ENCODE assay signal across 13 cellular contexts in genomic region chr19:34493649-34494044, GRCh38. TPM values are rescaled to one million over a fixed set of nuclear protein-coding genes. Genes with fewer than 3 reads are reported as not detected.
DNase-seq lines count a peak whose midpoint lies in the region; ATAC-seq and TF ChIP-seq lines count a peak whose summit lies in the region.
"Had no signal": no experiment of that assay in that cellular context is flagged by ENCODE, and none has a peak within 500 bp of the region (broad histone marks: within the 10 kb centered on the region; RNA-seq: fewer than 3 reads in every experiment).

No MANE protein-coding gene starts in this region.

- intact Hi-C loops in cardiac septum (cut with DNase I) = no loop called here
- intact Hi-C loops in heart right ventricle (cut with DNase I) = no loop called here
- intact Hi-C loops in posterior vena cava (cut with DNase I) = no loop called here
- intact Hi-C loops in colonic mucosa (cut with DNase I) = no loop called here

- ATAC-seq in heart right ventricle (no peak), GM21717 (IDR thresholded peaks at IDR 0.05; ENCODE audit: unreplicated experiment) (no peak)
- ATAC-seq: CD8-positive, alpha-beta T cell had no signal

- no peaks in the 10 kb centered on the region for H3K4me1 ChIP-seq in heart right ventricle
- no peaks in the 10 kb centered on the region for H3K4me1 ChIP-seq in colonic mucosa

- H3K9me3 Mint-ChIP-seq in chondrocyte (ENCODE audit: low read depth) (no peaks in the 10 kb centered on the region), mesothelial cell of epicardium (no peaks in the 10 kb centered on the region)
- H3K9me3 Mint-ChIP-seq: CD8-positive, alpha-beta T cell; H9 had no signal

- no peaks in the 10 kb centered on the region for H3K27me3 ChIP-seq in heart right ventricle
- H3K27me3 ChIP-seq in colonic mucosa = no peaks in the 10 kb centered on the region
- H3K27me3 ChIP-seq: BLaER1 treated with 17β-estradiol and CSF1 and Interleukin-3, amounts not matched to agents 10 nM and 100 nM had no signal

- TF ChIP-seq CTCF in heart right ventricle (IDR thresholded peaks at IDR 0.05) (no peak), chondrocyte (IDR thresholded peaks at IDR 0.05) (no peak), colonic mucosa (IDR thresholded peaks at IDR 0.05) (no peak), mesothelial cell of epicardium (IDR thresholded peaks at IDR 0.05; ENCODE audit: unreplicated experiment) (no peak)

- H3K9ac ChIP-seq in colonic mucosa (ENCODE audit: low read depth in 2 of 2, low read length in 2 of 2) = no peak overlapping the region

- H3K4me1 Mint-ChIP-seq in chondrocyte (ENCODE audit: low read depth) = no peaks in the 10 kb centered on the region
- no peaks in the 10 kb centered on the region for H3K4me1 Mint-ChIP-seq in mesothelial cell of epicardium
- H3K4me1 Mint-ChIP-seq: B cell, H9 had no signal

- no peak overlapping the region for H3K27ac ChIP-seq in heart right ventricle
- no peak overlapping the region for H3K27ac ChIP-seq in colonic mucosa
- H3K27ac ChIP-seq: BLaER1 treated with 17β-estradiol and CSF1 and Interleukin-3, amounts not matched to agents 10 nM and 100 nM had no signal

- no peak overlapping the region for H3K4me3 Mint-ChIP-seq in chondrocyte (ENCODE audit: unreplicated experiment)
- no peak overlapping the region for H3K4me3 Mint-ChIP-seq in mesothelial cell of epicardium
- H3K4me3 Mint-ChIP-seq: B cell; CD8-positive, alpha-beta T cell; H9 had no signal

- H3K36me3 Mint-ChIP-seq in chondrocyte (ENCODE audit: low read depth) = peaks cover 26% of the 10 kb centered on the region
- H3K36me3 Mint-ChIP-seq in mesothelial cell of epicardium = peaks cover 34% of the 10 kb centered on the region
- H3K36me3 Mint-ChIP-seq: CD8-positive, alpha-beta T cell had no signal

- no peaks in the 10 kb centered on the region for H3K9me3 ChIP-seq in heart right ventricle
- H3K9me3 ChIP-seq in colonic mucosa = no peaks in the 10 kb centered on the region
- H3K9me3 ChIP-seq: BLaER1 treated with 17β-estradiol and CSF1 and Interleukin-3, amounts not matched to agents 10 nM and 100 nM had no signal

- peaks cover 0 to 94% (median 48%) of the 10 kb centered on the region in 9 donors for H3K36me3 ChIP-seq in heart right ventricle
- no peaks in the 10 kb centered on the region for H3K36me3 ChIP-seq in colonic mucosa

- no peak overlapping the region for H3K4me3 ChIP-seq in heart right ventricle
- H3K4me3 ChIP-seq in colonic mucosa = no peak overlapping the region
- H3K4me3 ChIP-seq: BLaER1 treated with 17β-estradiol and CSF1 and Interleukin-3, amounts not matched to agents 10 nM and 100 nM had no signal

- no peaks in the 10 kb centered on the region for H3K27me3 Mint-ChIP-seq in chondrocyte (ENCODE audit: low read depth)
- no peaks in the 10 kb centered on the region for H3K27me3 Mint-ChIP-seq in mesothelial cell of epicardium (ENCODE audit: low read depth)
- H3K27me3 Mint-ChIP-seq: B cell, IgD-negative memory B cell had no signal

- DNase-seq in cardiac septum (ENCODE audit: low spot score) = peak; percentile 66
- DNase-seq in heart right ventricle = no peak
- DNase-seq in chondrocyte (ENCODE audit: low spot score) = peak; percentile 47
- peak; percentile 76 for DNase-seq in posterior vena cava (ENCODE audit: low spot score)
- DNase-seq in colonic mucosa = no peak
- DNase-seq in mesothelial cell of epicardium (ENCODE audit: low spot score in 2 of 2, unreplicated experiment in 2 of 2) = no peak
- DNase-seq: CD8-positive, alpha-beta T cell; GOT3; H9 had no signal

- no peak overlapping the region for H3K27ac Mint-ChIP-seq in chondrocyte (ENCODE audit: unreplicated experiment)
- no peak overlapping the region for H3K27ac Mint-ChIP-seq in mesothelial cell of epicardium
- H3K27ac Mint-ChIP-seq: B cell; CD8-positive, alpha-beta T cell; IgD-negative memory B cell had no signal

- WGBS in heart right ventricle, 2 donors = 93% methylated on average over 7 of the region's 7 CpGs

RNA-seq across cellular contexts. Expression of gene WTIP, which starts 12.1 kb away (rescaled TPM):
- 34.7 TPM for total RNA-seq in cardiac septum
- total RNA-seq in heart right ventricle = 10 to 100 TPM; 15.2 to 30.0 (median 25.2) TPM
- polyA plus RNA-seq in heart right ventricle = 1 to 10 TPM; 4.8 to 9.2 TPM
- total RNA-seq in chondrocyte = 32.8 to 45.9 TPM (median 41.6 TPM) in 3 replicates
- total RNA-seq in posterior vena cava = 10 to 100 TPM; 20.7 to 28.6 TPM
- 1 to 10 TPM; 2.1 to 3.6 TPM for total RNA-seq in colonic mucosa
- total RNA-seq in mesothelial cell of epicardium = 42.3 to 45.9 TPM (median 42.5 TPM) in 3 replicates
- polyA plus RNA-seq: IgD-negative memory B cell had no signal

Comparison
In these comparisons a context has a peak if more than half of its experiments do, and no peak if none do; other contexts are left out.
1. DNase-seq: peak in cardiac septum (single experiment), chondrocyte (single experiment) and posterior vena cava (single experiment); none in heart right ventricle (0 of 2), colonic mucosa (single experiment) and mesothelial cell of epicardium (0 of 2).